12 cellular contexts compared by ENCODE assay signal in genomic region chr2:196915512-196916189, GRCh38. TPM values are rescaled to one million over a fixed set of nuclear protein-coding genes. Genes with fewer than 3 reads are reported as not detected.
DNase-seq lines count a peak whose midpoint lies in the region; ATAC-seq and TF ChIP-seq lines count a peak whose summit lies in the region.
"Had no signal": no experiment of that assay in that cellular context is flagged by ENCODE, and none has a peak within 500 bp of the region (broad histone marks: within the 10 kb centered on the region; RNA-seq: fewer than 3 reads in every experiment).

No MANE protein-coding gene starts in this region.

- TF ChIP-seq CTCF in endodermal cell (conservative IDR thresholded peaks at IDR 0.05) (no peak), left lung (IDR thresholded peaks at IDR 0.05) (no peak)

- peak; percentile 13 for ATAC-seq in GM18520 (IDR thresholded peaks at IDR 0.05; ENCODE audit: unreplicated experiment)
- peak; percentile 29 for ATAC-seq in GM21528 (IDR thresholded peaks at IDR 0.05; ENCODE audit: low FRiP score, unreplicated experiment)
- ATAC-seq in HG03469 (IDR thresholded peaks at IDR 0.05; ENCODE audit: unreplicated experiment) = peak; percentile 23
- ATAC-seq in left lung = no peak

- H3K36me3 Mint-ChIP-seq in endodermal cell (ENCODE audit: low read depth) = peaks cover 61% of the 10 kb centered on the region

- no peak overlapping the region for H3K9ac ChIP-seq in endodermal cell (ENCODE audit: extremely low read depth, low read length, poor library complexity, severe bottlenecking)

- intact Hi-C loops in left lung (cut with DNase I) = no loop called here

- H3K4me3 Mint-ChIP-seq in endodermal cell = no peak overlapping the region

- DNase-seq in endodermal cell = no peak
- no peak for DNase-seq in left lung
- DNase-seq in cortex of kidney (lab: John Stamatoyannopoulos, UW) = no peak
- no peak for DNase-seq in anterior cingulate cortex (lab: John Stamatoyannopoulos, UW)
- DNase-seq in SHP77 (lab: John Stamatoyannopoulos, UW) = no peak
- DNase-seq: DMS153, hypothalamus, NCI-H1105 treated with DMSO at 0.1 percent for 48 hours, spleen had no signal

- H3K27ac Mint-ChIP-seq in endodermal cell = peak overlapping the region; percentile 4

- WGBS in endodermal cell (ENCODE audit: insufficient coverage in 1 of 2, insufficient read length in 1 of 2), 2 experiments = 96 to 100% methylated on average over 1 to 3 of the region's 3 CpGs

- H3K9me3 ChIP-seq in endodermal cell (ENCODE audit: control insufficient read depth, low read length) (peaks cover 21% of the 10 kb centered on the region), left lung (no peaks in the 10 kb centered on the region)

- H3K36me3 ChIP-seq in endodermal cell (ENCODE audit: control insufficient read depth, insufficient read depth, low read length) = peaks cover 76% of the 10 kb centered on the region
- peaks cover 0 to 14% of the 10 kb centered on the region in 2 donors for H3K36me3 ChIP-seq in left lung

- H3K27ac ChIP-seq in endodermal cell (ENCODE audit: low read depth, low read length) (no peak overlapping the region), left lung (no peak overlapping the region)

- no peaks in the 10 kb centered on the region for H3K27me3 Mint-ChIP-seq in endodermal cell (ENCODE audit: insufficient read depth)

- H3K4me1 ChIP-seq in endodermal cell (ENCODE audit: control insufficient read depth, insufficient read depth, low read length) (peaks cover 3% of the 10 kb centered on the region), left lung (no peaks in the 10 kb centered on the region)

- no peak overlapping the region for H3K4me3 ChIP-seq in endodermal cell (ENCODE audit: low read length)
- H3K4me3 ChIP-seq in left lung = no peak overlapping the region
- H3K4me3 ChIP-seq: spleen had no signal

- peaks cover 6% of the 10 kb centered on the region for H3K9me3 Mint-ChIP-seq in endodermal cell

- peaks cover 18% of the 10 kb centered on the region for H3K4me1 Mint-ChIP-seq in endodermal cell

- no peaks in the 10 kb centered on the region for H3K27me3 ChIP-seq in endodermal cell (ENCODE audit: control insufficient read depth, insufficient read depth, low read length, poor library complexity, severe bottlenecking)
- no peaks in the 10 kb centered on the region for H3K27me3 ChIP-seq in left lung
- H3K27me3 ChIP-seq: spleen had no signal

RNA-seq across cellular contexts. Expression of gene PGAP1, which starts 10.9 kb away (rescaled TPM):
- total RNA-seq in endodermal cell (10 to 100 TPM; 39.2 to 43.6 TPM), left lung (10 to 100 TPM; 12.1 to 17.4 TPM)
- 43.2 TPM for polyA plus RNA-seq in endodermal cell (2013, experiment 1 of 2)
- 39.5 TPM for polyA plus RNA-seq in endodermal cell (2013, experiment 2 of 2)
